ENCODE assay signal across 8 cellular contexts in genomic region chr2:40488927-40489677, GRCh38. TPM values are rescaled to one million over a fixed set of nuclear protein-coding genes. Genes with fewer than 3 reads are reported as not detected.
A peak's percentile ranks its signal among the peaks of the same experiment; 100 is the strongest.
DNase-seq lines count a peak whose midpoint lies in the region; ATAC-seq and TF ChIP-seq lines count a peak whose summit lies in the region.

No MANE protein-coding gene starts in this region.

- H3K27me3 Mint-ChIP-seq in CD4-positive, alpha-beta T cell: no peaks in the 10 kb centered on the region
- no peaks in the 10 kb centered on the region for H3K27me3 Mint-ChIP-seq in natural killer cell treated with Interleukin-12 subunit alpha and Interleukin-12 subunit beta and Interleukin-15 and Interleukin-18, amount 100 ng/mL, for 72 hours

- H3K36me3 ChIP-seq in thyroid gland: no peaks in the 10 kb centered on the region

- H3K36me3 Mint-ChIP-seq in CD4-positive, alpha-beta T cell (ENCODE audit: low read depth): no peaks in the 10 kb centered on the region
- H3K36me3 Mint-ChIP-seq in natural killer cell treated with Interleukin-12 subunit alpha and Interleukin-12 subunit beta and Interleukin-15 and Interleukin-18, amount 100 ng/mL, for 72 hours: no peaks in the 10 kb centered on the region

- TF ChIP-seq POLR2A in thyroid gland (IDR thresholded peaks at IDR 0.05): no peak

- POLR2A ChIA-PET in CD4-positive, alpha-beta T cell (lab: Charles Lee): interaction anchor here (0.6 kb wide), 1 partner anchor 286 kb away, joined by 3 read pairs; no protein-coding TSS in a partner anchor

- no peak overlapping the region for H3K27ac ChIP-seq in CD4-positive, alpha-beta T cell (ENCODE audit: low read depth, low read length)
- H3K27ac ChIP-seq in thyroid gland: no peak overlapping the region

- H3K4me1 Mint-ChIP-seq in CD4-positive, alpha-beta T cell (ENCODE audit: low read depth): peaks cover 21% of the 10 kb centered on the region
- peaks cover 7 to 10% of the 10 kb centered on the region in 2 donors for H3K4me1 Mint-ChIP-seq in natural killer cell treated with Interleukin-12 subunit alpha and Interleukin-12 subunit beta and Interleukin-15 and Interleukin-18, amount 100 ng/mL, for 72 hours (ENCODE audit: low read depth in 2 of 2)

- no peak for TF ChIP-seq CTCF in CD4-positive, alpha-beta T cell (IDR thresholded peaks at IDR 0.05)
- no peak for TF ChIP-seq CTCF in thyroid gland (IDR thresholded peaks at IDR 0.05)

- intact Hi-C loops in CD4-positive, alpha-beta T cell (cut with DNase I, micrococcal nuclease): no loop called here
- intact Hi-C loops in thyroid gland (cut with DNase I): no loop called here

- no peaks in the 10 kb centered on the region for H3K9me3 ChIP-seq in CD4-positive, alpha-beta T cell (ENCODE audit: control insufficient read depth, low read length)
- H3K9me3 ChIP-seq in thyroid gland: no peaks in the 10 kb centered on the region

- no peak for ATAC-seq in CD4-positive, alpha-beta T cell (ENCODE audit: poor library complexity)
- peak in 1 of 2 donors; percentile 63 for ATAC-seq in natural killer cell treated with Interleukin-12 subunit alpha and Interleukin-12 subunit beta and Interleukin-15 and Interleukin-18, amount 100 ng/mL, for 72 hours
- no peak for ATAC-seq in GM21515 (IDR thresholded peaks at IDR 0.05; ENCODE audit: unreplicated experiment)
- ATAC-seq in HG02623 (IDR thresholded peaks at IDR 0.05; ENCODE audit: unreplicated experiment): no peak

- H3K4me3 ChIP-seq in thyroid gland (replicated peaks in 1 of 3): no peak overlapping the region

- CTCF ChIA-PET in CD4-positive, alpha-beta T cell (lab: Charles Lee): no interaction called here

- DNase-seq in CD4-positive, alpha-beta T cell: no peak
- DNase-seq in LHCN-M2 (ENCODE audit: low read depth) (peak; percentile 70), dermis blood vessel endothelial cell (peak; percentile 18), NCI-H1048 (lab: John Stamatoyannopoulos, UW) (no peak), thyroid gland (no peak)
- no peak for DNase-seq in natural killer cell treated with Interleukin-12 subunit alpha and Interleukin-12 subunit beta and Interleukin-15 and Interleukin-18, amount 100 ng/mL, for 72 hours (ENCODE audit: low spot score)

- H3K4me3 Mint-ChIP-seq in CD4-positive, alpha-beta T cell: peak overlapping the region; percentile 75
- peak overlapping the region; percentile 64 for H3K4me3 Mint-ChIP-seq in natural killer cell treated with Interleukin-12 subunit alpha and Interleukin-12 subunit beta and Interleukin-15 and Interleukin-18, amount 100 ng/mL, for 72 hours

- H3K9me3 Mint-ChIP-seq in CD4-positive, alpha-beta T cell: peaks cover 2% of the 10 kb centered on the region
- no peaks in the 10 kb centered on the region for H3K9me3 Mint-ChIP-seq in natural killer cell treated with Interleukin-12 subunit alpha and Interleukin-12 subunit beta and Interleukin-15 and Interleukin-18, amount 100 ng/mL, for 72 hours

- peak overlapping the region; percentile 29 for H3K27ac Mint-ChIP-seq in CD4-positive, alpha-beta T cell
- no peak overlapping the region for H3K27ac Mint-ChIP-seq in natural killer cell treated with Interleukin-12 subunit alpha and Interleukin-12 subunit beta and Interleukin-15 and Interleukin-18, amount 100 ng/mL, for 72 hours

- no peaks in the 10 kb centered on the region for H3K27me3 ChIP-seq in CD4-positive, alpha-beta T cell (ENCODE audit: control insufficient read depth, insufficient read depth, low read length)
- no peaks in the 10 kb centered on the region for H3K27me3 ChIP-seq in thyroid gland

- H3K4me1 ChIP-seq in thyroid gland: peaks cover 0 to 4% of the 10 kb centered on the region in 2 donors

- 84 to 85% methylated on average over 11 of the region's 11 CpGs for WGBS in thyroid gland, 2 donors

RNA-seq across cellular contexts. Expression of gene SLC8A1, which starts 37.2 kb away (rescaled TPM):
- total RNA-seq in CD4-positive, alpha-beta T cell: under 1 TPM; 0.47 to 0.59 TPM
- total RNA-seq in LHCN-M2 (2014; rRNA removed): 21.7 and 22.5 TPM in 2 replicates
- polyA plus RNA-seq in LHCN-M2 (2012): 7.9 TPM
- total RNA-seq in dermis blood vessel endothelial cell: 0.47 and 1.5 TPM in 2 replicates
- total RNA-seq in natural killer cell treated with Interleukin-12 subunit alpha and Interleukin-12 subunit beta and Interleukin-15 and Interleukin-18, amount 100 ng/mL, for 72 hours: not detected
- 1 to 10 TPM; 2.0 to 5.1 (median 4.4) TPM for total RNA-seq in thyroid gland

Comparison
In these comparisons a context has a peak if more than half of its experiments do, and no peak if none do; other contexts are left out.
1. DNase-seq: peak in LHCN-M2 (single experiment) and dermis blood vessel endothelial cell (single experiment); none in CD4-positive, alpha-beta T cell (0 of 10), natural killer cell treated with Interleukin-12 subunit alpha and Interleukin-12 subunit beta and Interleukin-15 and Interleukin-18, amount 100 ng/mL, for 72 hours (single experiment), NCI-H1048 (single experiment) and thyroid gland (0 of 2).